8 cellular contexts compared by ENCODE assay signal in genomic region chr19:9086761-9087160, GRCh38. TPM values are rescaled to one million over a fixed set of nuclear protein-coding genes. Genes with fewer than 3 reads are reported as not detected.
"Had no signal": no experiment of that assay in that cellular context is flagged by ENCODE, and none has a peak within 500 bp of the region (broad histone marks: within the 10 kb centered on the region; RNA-seq: fewer than 3 reads in every experiment).

TSS of gene OR1M1 (plus strand) at chr19:9087061. CDS start at chr19:9093245, 6,184 bp downstream.

- H3K27ac Mint-ChIP-seq: IgD-negative memory B cell had no signal

- H3K36me3 Mint-ChIP-seq: IgD-negative memory B cell had no signal

- H3K4me1 Mint-ChIP-seq: IgD-negative memory B cell had no signal

- DNase-seq: IMR-90, KBM-7 had no signal

- H3K4me3 ChIP-seq: K562 had no signal

- H3K4me3 Mint-ChIP-seq: IgD-negative memory B cell had no signal

- H3K27ac ChIP-seq: HL-60 had no signal

RNA-seq across cellular contexts. Expression of gene OR1M1, which starts in this region (rescaled TPM):
- total RNA-seq: HepG2, HT-29, HT1080, IMR-90, K562 had no signal
